In genomic region chr4:2902126-2902525, GRCh38 we compare ENCODE assay signal across 2 cellular contexts.
A peak's percentile ranks its signal among the peaks of the same experiment; 100 is the strongest.
TF ChIP-seq lines count a peak whose summit lies in the region.

No MANE protein-coding gene starts in this region.

TF ChIP-seq in HEK293, 187 proteins besides CTCF, POLR2A, EP300 and RAD21 (continued from another document):
- TF ChIP-seq PRDM6 (tag by site-specific recombination; IDR thresholded peaks at IDR 0.05) = peak; percentile 60

TF ChIP-seq in HEK293T, 16 proteins besides CTCF, POLR2A, EP300 and RAD21 (continued from another document):
- TF ChIP-seq TARDBP (IDR thresholded peaks at IDR 0.05) (no peak), FOXA1 (IDR thresholded peaks at IDR 0.05) (no peak), BHLHE40 (IDR thresholded peaks at IDR 0.05; ENCODE audit: borderline replicate concordance) (no peak), NFRKB (IDR thresholded peaks at IDR 0.05) (no peak), ARNT (IDR thresholded peaks at IDR 0.05) (no peak), PKNOX1 (IDR thresholded peaks at IDR 0.05) (no peak)
